13 cellular contexts compared by ENCODE assay signal in genomic region chr17:80725532-80725931, GRCh38.
DNase-seq lines count a peak whose midpoint lies in the region; ATAC-seq and TF ChIP-seq lines count a peak whose summit lies in the region.
"Had no signal": no experiment of that assay in that cellular context is flagged by ENCODE, and none has a peak within 500 bp of the region (broad histone marks: within the 10 kb centered on the region; RNA-seq: fewer than 3 reads in every experiment).

No MANE protein-coding gene starts in this region.

- H3K27me3 ChIP-seq in GM23248 (replicated peaks; ENCODE audit: insufficient read depth) (no peaks in the 10 kb centered on the region), SK-N-SH (ENCODE audit: insufficient read depth) (no peaks in the 10 kb centered on the region), skeletal muscle satellite cell (ENCODE audit: control insufficient read depth, insufficient read depth, low read length) (no peaks in the 10 kb centered on the region)
- no peaks in the 10 kb centered on the region for H3K27me3 ChIP-seq in CD8-positive, alpha-beta T cell (ENCODE audit: insufficient read depth, low read length)
- H3K27me3 ChIP-seq: dorsolateral prefrontal cortex had no signal

- H3F3A ChIP-seq in GM23248 (ENCODE audit: insufficient read depth) (no peaks in the 10 kb centered on the region), SK-N-SH (replicated peaks; ENCODE audit: insufficient read depth) (no peaks in the 10 kb centered on the region)

- in situ Hi-C loops in GM23248 (cut with MboI): no loop called here

- peaks cover 49% of the 10 kb centered on the region for H3K4me1 Mint-ChIP-seq in CD8-positive, alpha-beta T cell (ENCODE audit: low read depth)

- H3K79me2 ChIP-seq in GM23248 (ENCODE audit: insufficient read depth): peaks cover 78% of the 10 kb centered on the region
- H3K79me2 ChIP-seq in SK-N-SH (ENCODE audit: insufficient read depth): peaks cover 39% of the 10 kb centered on the region

- peak; percentile 46 for DNase-seq in GM23248
- peak; percentile 90 for DNase-seq in SK-N-SH
- peak; percentile 58 for DNase-seq in foreskin melanocyte
- no peak for DNase-seq in CD8-positive, alpha-beta T cell
- DNase-seq in HEK293T (ENCODE audit: extremely low spot score): no peak
- DNase-seq in ureter (ENCODE audit: low spot score): no peak
- DNase-seq: activated CD4-positive, alpha-beta memory T cell treated with anti-CD3 and anti-CD28 coated beads, Interleukin-2, amount 10 ng/mL, durations not matched to agents 7 days and 5 days; aorta; dorsolateral prefrontal cortex; Kasumi-1; NCI-H1694 treated with DMSO at 0.1 percent for 48 hours; NCI-H524 treated with DMSO at 0.1 percent for 48 hours had no signal

- peaks cover 21% of the 10 kb centered on the region for H3K4me1 ChIP-seq in GM23248 (ENCODE audit: insufficient read depth)
- H3K4me1 ChIP-seq in SK-N-SH (ENCODE audit: control insufficient read depth in 1 of 2, insufficient read depth in 2 of 2, low read depth in 1 of 2, low read length in 1 of 2): peaks cover 13 to 45% of the 10 kb centered on the region in 2 experiments; a peak in 3 of 4 replicates
- H3K4me1 ChIP-seq in skeletal muscle satellite cell (ENCODE audit: control insufficient read depth, insufficient read depth, low read length): peaks cover 52% of the 10 kb centered on the region
- peaks cover 20% of the 10 kb centered on the region for H3K4me1 ChIP-seq in CD8-positive, alpha-beta T cell (ENCODE audit: insufficient read depth, low read length)

- H3K36me3 ChIP-seq in GM23248 (ENCODE audit: low read depth) (no peaks in the 10 kb centered on the region), SK-N-SH (replicated peaks in 1 of 2; ENCODE audit: control insufficient read depth in 1 of 2, insufficient read depth in 2 of 2, low read length in 1 of 2) (no peaks in the 10 kb centered on the region), skeletal muscle satellite cell (ENCODE audit: insufficient read depth, low read length) (no peaks in the 10 kb centered on the region)
- H3K36me3 ChIP-seq in CD8-positive, alpha-beta T cell (ENCODE audit: insufficient read depth, low read length): no peaks in the 10 kb centered on the region

- no peak overlapping the region for H3K27ac Mint-ChIP-seq in CD8-positive, alpha-beta T cell
- H3K27ac Mint-ChIP-seq: activated CD4-positive, alpha-beta memory T cell treated with anti-CD3 and anti-CD28 coated beads, Interleukin-2, amount 10 ng/mL, durations not matched to agents 7 days and 5 days had no signal

- intact Hi-C loops in CD8-positive, alpha-beta T cell (cut with DNase I, micrococcal nuclease): no loop called here

- H3K4me3 Mint-ChIP-seq in CD8-positive, alpha-beta T cell: no peak overlapping the region
- H3K4me3 Mint-ChIP-seq: activated CD4-positive, alpha-beta memory T cell treated with anti-CD3 and anti-CD28 coated beads, Interleukin-2, amount 10 ng/mL, durations not matched to agents 7 days and 5 days had no signal

- no peaks in the 10 kb centered on the region for H3K9me3 Mint-ChIP-seq in CD8-positive, alpha-beta T cell
- H3K9me3 Mint-ChIP-seq: activated CD4-positive, alpha-beta memory T cell treated with anti-CD3 and anti-CD28 coated beads, Interleukin-2, amount 10 ng/mL, durations not matched to agents 7 days and 5 days had no signal

- H3K27ac ChIP-seq in GM23248 (peak overlapping the region; percentile 57), SK-N-SH (ENCODE audit: low read depth in 2 of 2, low read length in 1 of 2) (peak overlapping the region; percentile 4 to 33; a peak in 2 of 4 replicates)
- H3K27ac ChIP-seq in CD8-positive, alpha-beta T cell (ENCODE audit: low read depth, low read length): no peak overlapping the region

- H2AFZ ChIP-seq in GM23248: peak overlapping the region; percentile 24; the same call in 1 of the 2 replicates
- H2AFZ ChIP-seq in SK-N-SH (ENCODE audit: low read depth): no peak overlapping the region

- H4K20me1 ChIP-seq in GM23248 (ENCODE audit: insufficient read depth): no peaks in the 10 kb centered on the region
- H4K20me1 ChIP-seq in SK-N-SH (ENCODE audit: insufficient read depth): no peaks in the 10 kb centered on the region

- H3K4me3 ChIP-seq in GM23248 (peak overlapping the region; percentile 51; the same call in 1 of the 2 replicates), SK-N-SH (ENCODE audit: low read depth in 2 of 2, low read length in 1 of 2) (no peak overlapping the region), skeletal muscle satellite cell (ENCODE audit: low read length) (no peak overlapping the region)
- no peak overlapping the region for H3K4me3 ChIP-seq in CD8-positive, alpha-beta T cell (ENCODE audit: low read depth, low read length)
- H3K4me3 ChIP-seq: dorsolateral prefrontal cortex had no signal

- CTCF ChIA-PET in SK-N-SH (lab: Yijun Ruan, JAX) (interaction anchor here (0.8 to 2.8 kb wide), 5 partner anchors 11 to 256 kb away, joined by 3 to 13 read pairs (median 5); no protein-coding TSS in a partner anchor), HEK293T (lab: Yijun Ruan, JAX) (no interaction called here)
- CTCF ChIA-PET in CD8-positive, alpha-beta T cell (lab: Charles Lee): interaction anchor here (1.6 kb wide), 1 partner anchor 150 kb away, joined by 5 read pairs; no protein-coding TSS in a partner anchor

- peak; percentile 7 for TF ChIP-seq RAD21 in SK-N-SH (IDR thresholded peaks at IDR 0.05; ENCODE audit: low read length)

- TF ChIP-seq EP300 in SK-N-SH (IDR thresholded peaks at IDR 0.05; ENCODE audit: borderline replicate concordance in 1 of 2, low read depth in 1 of 2, low read length in 1 of 2): peak in 1 of 2 experiments; percentile 67; a peak in 1 of 4 replicates

- H3K9me2 ChIP-seq in GM23248 (ENCODE audit: insufficient read depth) (no peaks in the 10 kb centered on the region), SK-N-SH (no peaks in the 10 kb centered on the region)

- peak overlapping the region; percentile 43; the same call in 1 of the 2 replicates for H3K9ac ChIP-seq in GM23248
- H3K9ac ChIP-seq in SK-N-SH: no peak overlapping the region
- H3K9ac ChIP-seq in skeletal muscle satellite cell (ENCODE audit: low read depth, low read length): peak overlapping the region; percentile 48

- H3K9me3 ChIP-seq in GM23248 (ENCODE audit: low read depth): no peaks in the 10 kb centered on the region
- no peaks in the 10 kb centered on the region for H3K9me3 ChIP-seq in SK-N-SH
- H3K9me3 ChIP-seq in skeletal muscle satellite cell (replicated peaks; ENCODE audit: low read length): no peaks in the 10 kb centered on the region
- H3K9me3 ChIP-seq in CD8-positive, alpha-beta T cell (ENCODE audit: low read length): no peaks in the 10 kb centered on the region

- H3K27me3 Mint-ChIP-seq in CD8-positive, alpha-beta T cell (ENCODE audit: low read depth): no peaks in the 10 kb centered on the region
- H3K27me3 Mint-ChIP-seq: activated CD4-positive, alpha-beta memory T cell treated with anti-CD3 and anti-CD28 coated beads, Interleukin-2, amount 10 ng/mL, durations not matched to agents 7 days and 5 days had no signal

- H3K36me3 Mint-ChIP-seq in CD8-positive, alpha-beta T cell: peaks cover 23% of the 10 kb centered on the region

- H3K4me2 ChIP-seq in GM23248 (ENCODE audit: unreplicated experiment) (peak overlapping the region; percentile 69), SK-N-SH (peak overlapping the region; percentile 52; the same call in 1 of the 2 replicates), skeletal muscle satellite cell (ENCODE audit: low read length) (peak overlapping the region; percentile 66)

- POLR2A ChIA-PET in SK-N-SH (lab: Yijun Ruan, JAX): no interaction called here
- POLR2A ChIA-PET in CD8-positive, alpha-beta T cell (lab: Charles Lee): no interaction called here
- POLR2A ChIA-PET in HEK293T (lab: Yijun Ruan, JAX): interaction anchor here (1.2 kb wide), 1 partner anchor 271 kb away, joined by 6 read pairs; no protein-coding TSS in a partner anchor

- 58 to 60% methylated on average over 8 of the region's 8 CpGs for WGBS in GM23248 (ENCODE audit: low coverage in 1 of 2, low lambda C conversion rate in 2 of 2, missing lambda C conversion rate in 2 of 2), 2 experiments
- 67% methylated on average over 8 of the region's 8 CpGs for WGBS in SK-N-SH (ENCODE audit: low lambda C conversion rate)

- TF ChIP-seq CTCF in SK-N-SH (IDR thresholded peaks at IDR 0.05): no peak
- no peak for TF ChIP-seq CTCF in CD8-positive, alpha-beta T cell (IDR thresholded peaks at IDR 0.05)

- no peak for ATAC-seq in CD8-positive, alpha-beta T cell

TF ChIP-seq in SK-N-SH, 30 proteins besides CTCF, POLR2A, EP300 and RAD21:
- TF ChIP-seq FOXJ3 (CRISPR knock-in tag; IDR thresholded peaks at IDR 0.05): 0 out of 2 replicates have a peak, but pooled peaks have one; percentile 75
- TF ChIP-seq GATA2 (CRISPR knock-in tag; IDR thresholded peaks at IDR 0.05): peak; percentile 93
- peak; percentile 96 for TF ChIP-seq RCOR1 (IDR thresholded peaks at IDR 0.05; ENCODE audit: low read length)
- TF ChIP-seq IRF3 (IDR thresholded peaks at IDR 0.05; ENCODE audit: low read depth, low read length): no peak
- no peak for TF ChIP-seq POLR2AphosphoS5 (IDR thresholded peaks at IDR 0.05; ENCODE audit: low read depth, low read length)

TF ChIP-seq in HEK293T, 16 proteins besides CTCF, POLR2A, EP300 and RAD21:
- TF ChIP-seq FOXM1 (IDR thresholded peaks at IDR 0.05; ENCODE audit: borderline replicate concordance): no peak
- no peak for TF ChIP-seq SP1 (IDR thresholded peaks at IDR 0.05)
- no peak for TF ChIP-seq TARDBP (IDR thresholded peaks at IDR 0.05)
- no peak for TF ChIP-seq LEF1 (IDR thresholded peaks at IDR 0.05; ENCODE audit: borderline replicate concordance)
- no peak for TF ChIP-seq L3MBTL2 (conservative IDR thresholded peaks at IDR 0.05)
- no peak for TF ChIP-seq ARNT (IDR thresholded peaks at IDR 0.05)
- no peak for TF ChIP-seq FOXA1 (IDR thresholded peaks at IDR 0.05)
- no peak for TF ChIP-seq CTBP1 (IDR thresholded peaks at IDR 0.05; ENCODE audit: borderline replicate concordance)
- no peak for TF ChIP-seq SUZ12 (IDR thresholded peaks at IDR 0.05)
- no peak for TF ChIP-seq ZNF384 (IDR thresholded peaks at IDR 0.05)
- no peak for TF ChIP-seq PKNOX1 (IDR thresholded peaks at IDR 0.05)
- no peak for TF ChIP-seq HDGF (IDR thresholded peaks at IDR 0.05; ENCODE audit: borderline replicate concordance)
- no peak for TF ChIP-seq ELF4 (IDR thresholded peaks at IDR 0.05)
- TF ChIP-seq FOXK2 (IDR thresholded peaks at IDR 0.05): no peak
TF ChIP-seq in HEK293T: peak in this region for 0.

Comparison
In these comparisons a context has a peak if more than half of its experiments do, and no peak if none do; other contexts are left out.
1. DNase-seq: peak in GM23248 (single experiment), SK-N-SH (single experiment) and foreskin melanocyte (single experiment); none in CD8-positive, alpha-beta T cell (0 of 7), HEK293T (single experiment) and ureter (single experiment).
2. Peak in every context shown above with its lines, with median percentiles within 50 percentile points of each other: H3K4me2 ChIP-seq.